ENCODE assay signal across 18 cellular contexts in the genomic region with DNA sequence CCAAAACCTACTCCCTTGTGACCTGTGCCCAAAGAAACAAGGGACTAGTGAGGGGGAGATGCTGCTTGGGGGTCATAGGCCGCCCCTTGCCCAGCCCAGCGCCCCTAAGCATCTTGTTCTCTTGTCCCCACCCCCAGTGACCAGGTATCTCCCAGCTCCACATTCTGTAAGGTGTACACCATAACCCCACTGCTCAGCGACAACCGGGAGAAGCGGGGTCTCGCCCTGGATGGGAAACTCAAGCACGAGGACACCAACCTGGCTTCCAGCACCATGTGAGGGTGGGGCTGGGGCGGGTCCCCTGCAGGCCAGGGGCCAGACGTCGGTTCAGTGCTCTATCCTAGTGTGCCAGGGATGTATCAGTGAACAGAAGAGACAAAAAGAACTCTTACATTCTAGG. TPM values are rescaled to one million over a fixed set of nuclear protein-coding genes. Genes with fewer than 3 reads are reported as not detected.
A peak's percentile ranks its signal among the peaks of the same experiment; 100 is the strongest.
DNase-seq lines count a peak whose midpoint lies in the region; ATAC-seq and TF ChIP-seq lines count a peak whose summit lies in the region.
"Had no signal": no experiment of that assay in that cellular context is flagged by ENCODE, and none has a peak within 500 bp of the region (broad histone marks: within the 10 kb centered on the region; RNA-seq: fewer than 3 reads in every experiment).

No MANE protein-coding gene starts in this region.

- no peaks in the 10 kb centered on the region for H3K27me3 ChIP-seq in CD4-positive, CD25-positive, alpha-beta regulatory T cell (ENCODE audit: control insufficient read depth, insufficient read depth, low read length)
- no peaks in the 10 kb centered on the region for H3K27me3 ChIP-seq in adrenal gland

- no peaks in the 10 kb centered on the region for H3K27me3 Mint-ChIP-seq in activated CD8-positive, alpha-beta memory T cell treated with anti-CD3 and anti-CD28 coated beads, Interleukin-2, amount 10 ng/mL, durations not matched to agents 7 days and 5 days
- peaks cover 5% of the 10 kb centered on the region for H3K27me3 Mint-ChIP-seq in CD4-positive, CD25-positive, alpha-beta regulatory T cell
- no peaks in the 10 kb centered on the region for H3K27me3 Mint-ChIP-seq in stimulated activated memory B cell treated with anti-CD40 and anti-IgM and Interleukin-4, amounts not matched to agents 10 μg/mL and 1 μg/mL and 100 μg/mL, for 72 hours

- no peak for DNase-seq in activated CD8-positive, alpha-beta memory T cell treated with anti-CD3 and anti-CD28 coated beads, Interleukin-2, amount 10 ng/mL, durations not matched to agents 7 days and 5 days
- no peak for DNase-seq in activated CD8-positive, alpha-beta memory T cell treated with anti-CD3 and anti-CD28 coated beads, Interleukin-2, amount 50 U/mL, for 48 hours
- DNase-seq in CD4-positive, CD25-positive, alpha-beta regulatory T cell, result no peak
- DNase-seq in adrenal gland (no peak), NCI-H82 (lab: John Stamatoyannopoulos, UW) (no peak)
- DNase-seq in activated naive CD4-positive, alpha-beta T cell treated with Interleukin-2 at 50 U/mL for 16 hours, result no peak
- DNase-seq: AML-193; CD8-positive, alpha-beta memory T cell; GF-D8; KG1; NCI-H1092; NCI-H2227 treated with DMSO at 0.1 percent for 48 hours; NCI-H526; OCI-M1 had no signal

- no peak overlapping the region for H3K27ac ChIP-seq in CD4-positive, CD25-positive, alpha-beta regulatory T cell (ENCODE audit: insufficient read depth, low read length, poor library complexity, severe bottlenecking)
- peak overlapping the region in 3 of 5 donors; percentile 67 to 90 (median 68) for H3K27ac ChIP-seq in adrenal gland
- H3K27ac ChIP-seq: RWPE1 had no signal

- H3K4me1 Mint-ChIP-seq in activated CD8-positive, alpha-beta memory T cell treated with anti-CD3 and anti-CD28 coated beads, Interleukin-2, amount 10 ng/mL, durations not matched to agents 7 days and 5 days, result peaks cover 70% of the 10 kb centered on the region
- H3K4me1 Mint-ChIP-seq in CD4-positive, CD25-positive, alpha-beta regulatory T cell, result peaks cover 0 to 18% (median 12%) of the 10 kb centered on the region in 4 donors
- H3K4me1 Mint-ChIP-seq in stimulated activated memory B cell treated with anti-CD40 and anti-IgM and Interleukin-4, amounts not matched to agents 10 μg/mL and 1 μg/mL and 100 μg/mL, for 72 hours, result peaks cover 48% of the 10 kb centered on the region
- H3K4me1 Mint-ChIP-seq: GM23338 had no signal

- CTCF ChIA-PET in activated CD8-positive, alpha-beta memory T cell treated with anti-CD3 and anti-CD28 coated beads, Interleukin-2, amount 10 ng/mL, durations not matched to agents 7 days and 5 days (lab: Charles Lee), result no interaction called here

- no peaks in the 10 kb centered on the region for H3K9me3 ChIP-seq in CD4-positive, CD25-positive, alpha-beta regulatory T cell (ENCODE audit: control insufficient read depth in 2 of 2, low read length in 2 of 2)
- H3K9me3 ChIP-seq in adrenal gland (replicated peaks in 1 of 3), result no peaks in the 10 kb centered on the region

- peaks cover 17% of the 10 kb centered on the region for H3K4me1 ChIP-seq in CD4-positive, CD25-positive, alpha-beta regulatory T cell (ENCODE audit: control insufficient read depth, insufficient read depth, low read length, poor library complexity, severe bottlenecking)
- peaks cover 0 to 12% of the 10 kb centered on the region in 2 donors for H3K4me1 ChIP-seq in adrenal gland (replicated peaks in 1 of 2)

- H3K36me3 ChIP-seq in CD4-positive, CD25-positive, alpha-beta regulatory T cell (ENCODE audit: control insufficient read depth, insufficient read depth, low read length), result peaks cover 37% of the 10 kb centered on the region
- peaks cover 0 to 33% of the 10 kb centered on the region in 2 donors for H3K36me3 ChIP-seq in adrenal gland (replicated peaks in 1 of 2)

- no peak for TF ChIP-seq CTCF in adrenal gland (IDR thresholded peaks at IDR 0.05)

- H3K27ac Mint-ChIP-seq in activated CD8-positive, alpha-beta memory T cell treated with anti-CD3 and anti-CD28 coated beads, Interleukin-2, amount 10 ng/mL, durations not matched to agents 7 days and 5 days, result peak overlapping the region; percentile 29
- peak overlapping the region in 2 of 3 donors; percentile 76 to 85 for H3K27ac Mint-ChIP-seq in CD4-positive, CD25-positive, alpha-beta regulatory T cell
- peak overlapping the region; percentile 4 for H3K27ac Mint-ChIP-seq in stimulated activated memory B cell treated with anti-CD40 and anti-IgM and Interleukin-4, amounts not matched to agents 10 μg/mL and 1 μg/mL and 100 μg/mL, for 72 hours
- H3K27ac Mint-ChIP-seq: GM23338 had no signal

- ATAC-seq in activated CD8-positive, alpha-beta memory T cell treated with anti-CD3 and anti-CD28 coated beads, Interleukin-2, amount 10 ng/mL, durations not matched to agents 7 days and 5 days, result no peak
- ATAC-seq in CD4-positive, CD25-positive, alpha-beta regulatory T cell (ENCODE audit: low read depth in 2 of 2), result no peak
- ATAC-seq in stimulated activated memory B cell treated with anti-CD40 and anti-IgM and Interleukin-4, amounts not matched to agents 10 μg/mL and 1 μg/mL and 100 μg/mL, for 72 hours, result no peak
- ATAC-seq: GM23338 had no signal

- no peak overlapping the region for H3K4me3 Mint-ChIP-seq in activated CD8-positive, alpha-beta memory T cell treated with anti-CD3 and anti-CD28 coated beads, Interleukin-2, amount 10 ng/mL, durations not matched to agents 7 days and 5 days
- peak overlapping the region in 1 of 4 donors; percentile 14 for H3K4me3 Mint-ChIP-seq in CD4-positive, CD25-positive, alpha-beta regulatory T cell
- H3K4me3 Mint-ChIP-seq in stimulated activated memory B cell treated with anti-CD40 and anti-IgM and Interleukin-4, amounts not matched to agents 10 μg/mL and 1 μg/mL and 100 μg/mL, for 72 hours, result no peak overlapping the region
- H3K4me3 Mint-ChIP-seq: CD8-positive, alpha-beta memory T cell; GM23338 had no signal

- H3K9me3 Mint-ChIP-seq in activated CD8-positive, alpha-beta memory T cell treated with anti-CD3 and anti-CD28 coated beads, Interleukin-2, amount 10 ng/mL, durations not matched to agents 7 days and 5 days (ENCODE audit: low read depth), result no peaks in the 10 kb centered on the region
- peaks cover 0 to 1% (median 0%) of the 10 kb centered on the region in 7 donors for H3K9me3 Mint-ChIP-seq in CD4-positive, CD25-positive, alpha-beta regulatory T cell
- H3K9me3 Mint-ChIP-seq in stimulated activated memory B cell treated with anti-CD40 and anti-IgM and Interleukin-4, amounts not matched to agents 10 μg/mL and 1 μg/mL and 100 μg/mL, for 72 hours, result no peaks in the 10 kb centered on the region
- H3K9me3 Mint-ChIP-seq: CD8-positive, alpha-beta memory T cell; GM23338 had no signal

- H3K4me3 ChIP-seq in CD4-positive, CD25-positive, alpha-beta regulatory T cell (ENCODE audit: low read depth, low read length), result no peak overlapping the region
- H3K4me3 ChIP-seq in adrenal gland, result no peak overlapping the region
- H3K4me3 ChIP-seq: GM23338 had no signal

- intact Hi-C loops in adrenal gland (cut with DNase I), result loop anchor here (5.0 to 10.0 kb wide), 3 partner anchors 76 to 173 kb away; a partner anchor contains a TSS

- TF ChIP-seq POLR2A in adrenal gland (IDR thresholded peaks at IDR 0.05), result no peak

- H3K36me3 Mint-ChIP-seq in activated CD8-positive, alpha-beta memory T cell treated with anti-CD3 and anti-CD28 coated beads, Interleukin-2, amount 10 ng/mL, durations not matched to agents 7 days and 5 days, result peaks cover 68% of the 10 kb centered on the region
- peaks cover 19% of the 10 kb centered on the region for H3K36me3 Mint-ChIP-seq in CD4-positive, CD25-positive, alpha-beta regulatory T cell
- peaks cover 54% of the 10 kb centered on the region for H3K36me3 Mint-ChIP-seq in stimulated activated memory B cell treated with anti-CD40 and anti-IgM and Interleukin-4, amounts not matched to agents 10 μg/mL and 1 μg/mL and 100 μg/mL, for 72 hours

- WGBS in adrenal gland, 4 donors, result 80 to 86% (median 86%) methylated on average over 10 of the region's 10 CpGs

RNA-seq across cellular contexts. Expression of a gene that starts 8.7 kb away (rescaled TPM):
- 100 to 1,000 TPM; 348 to 365 TPM for total RNA-seq in activated CD8-positive, alpha-beta memory T cell treated with anti-CD3 and anti-CD28 coated beads, Interleukin-2, amount 10 ng/mL, durations not matched to agents 7 days and 5 days
- total RNA-seq in CD4-positive, CD25-positive, alpha-beta regulatory T cell, result 197 TPM
- polyA plus RNA-seq in CD4-positive, CD25-positive, alpha-beta regulatory T cell, result 10 to 100 TPM; 22.4 to 37.5 (median 28.9) TPM
- total RNA-seq in adrenal gland, result 10 to 100 TPM; 18.5 to 99.1 (median 60.0) TPM
- polyA plus RNA-seq in adrenal gland, result 100 to 1,000 TPM in 1 of 3 donors, 10 to 100 TPM in 2; 35.9 to 130 (median 68.9) TPM

RNA-seq across cellular contexts. Expression of a gene that starts 12.1 kb away (rescaled TPM):
- total RNA-seq in activated CD8-positive, alpha-beta memory T cell treated with anti-CD3 and anti-CD28 coated beads, Interleukin-2, amount 10 ng/mL, durations not matched to agents 7 days and 5 days, result 10 to 100 TPM; 23.6 to 26.1 TPM
- 9.3 TPM for total RNA-seq in CD4-positive, CD25-positive, alpha-beta regulatory T cell
- polyA plus RNA-seq in CD4-positive, CD25-positive, alpha-beta regulatory T cell, result 10 to 100 TPM; 40.0 to 46.8 (median 43.9) TPM
- 10 to 100 TPM; 27.4 to 55.6 (median 43.7) TPM for total RNA-seq in adrenal gland
- 10 to 100 TPM; 53.7 to 80.5 (median 70.1) TPM for polyA plus RNA-seq in adrenal gland

RNA-seq across cellular contexts. Expression of a gene that starts 15.2 kb away (rescaled TPM):
- 10 to 100 TPM; 88.5 to 96.9 TPM for total RNA-seq in activated CD8-positive, alpha-beta memory T cell treated with anti-CD3 and anti-CD28 coated beads, Interleukin-2, amount 10 ng/mL, durations not matched to agents 7 days and 5 days
- 51.9 TPM for total RNA-seq in CD4-positive, CD25-positive, alpha-beta regulatory T cell
- polyA plus RNA-seq in CD4-positive, CD25-positive, alpha-beta regulatory T cell, result 1 to 10 TPM; 6.2 to 8.6 (median 7.8) TPM
- total RNA-seq in adrenal gland, result 10 to 100 TPM; 10.8 to 63.7 (median 30.7) TPM
- polyA plus RNA-seq in adrenal gland, result 10 to 100 TPM; 15.0 to 87.8 (median 60.9) TPM

RNA-seq across cellular contexts. Expression of a gene that starts 20.5 kb away (rescaled TPM):
- total RNA-seq in activated CD8-positive, alpha-beta memory T cell treated with anti-CD3 and anti-CD28 coated beads, Interleukin-2, amount 10 ng/mL, durations not matched to agents 7 days and 5 days, result under 1 TPM in 1 of 2 experiments, not detected in 1; 0.12 TPM
- total RNA-seq in CD4-positive, CD25-positive, alpha-beta regulatory T cell, result 1.0 TPM
- polyA plus RNA-seq in CD4-positive, CD25-positive, alpha-beta regulatory T cell, result not detected
- total RNA-seq in adrenal gland, result 1 to 10 TPM in 6 of 8 donors, under 1 TPM in 2; 0.18 to 3.2 (median 1.7) TPM
- polyA plus RNA-seq in adrenal gland, result 1 to 10 TPM in 2 of 3 donors, under 1 TPM in 1; 0.93 to 8.4 (median 3.3) TPM
- total RNA-seq: M059J had no signal
- polyA plus RNA-seq: CD8-positive, alpha-beta memory T cell had no signal

RNA-seq across cellular contexts. Expression of a gene that starts 20.6 kb away (rescaled TPM):
- total RNA-seq in activated CD8-positive, alpha-beta memory T cell treated with anti-CD3 and anti-CD28 coated beads, Interleukin-2, amount 10 ng/mL, durations not matched to agents 7 days and 5 days, result under 1 TPM; 0.70 to 0.96 TPM
- total RNA-seq in CD4-positive, CD25-positive, alpha-beta regulatory T cell, result 7.3 TPM
- polyA plus RNA-seq in CD4-positive, CD25-positive, alpha-beta regulatory T cell, result under 1 TPM in 3 of 4 donors, not detected in 1; 0.41 to 0.79 (median 0.45) TPM
- total RNA-seq in adrenal gland, result 10 to 100 TPM; 25.2 to 50.1 (median 39.1) TPM
- polyA plus RNA-seq in adrenal gland, result 10 to 100 TPM; 19.3 to 45.9 (median 28.8) TPM

Comparison
In these comparisons a context has a peak if more than half of its experiments do, and no peak if none do; other contexts are left out.
1. H3K27ac Mint-ChIP-seq: peak in every context shown above with its lines; median percentile 80 in CD4-positive, CD25-positive, alpha-beta regulatory T cell; 29 in activated CD8-positive, alpha-beta memory T cell treated with anti-CD3 and anti-CD28 coated beads, Interleukin-2, amount 10 ng/mL, durations not matched to agents 7 days and 5 days; 4 in stimulated activated memory B cell treated with anti-CD40 and anti-IgM and Interleukin-4, amounts not matched to agents 10 μg/mL and 1 μg/mL and 100 μg/mL, for 72 hours.